ENCODE assay signal across 8 cellular contexts in genomic region chr1:8848663-8849386, GRCh38. TPM values are rescaled to one million over a fixed set of nuclear protein-coding genes. Genes with fewer than 3 reads are reported as not detected.
DNase-seq lines count a peak whose midpoint lies in the region; ATAC-seq, FAIRE-seq and TF ChIP-seq lines count a peak whose summit lies in the region.

No MANE protein-coding gene starts in this region.

- CTCF ChIA-PET in HepG2 (lab: Yijun Ruan, JAX; ENCODE audit: low intra/inter-chr PET ratio, low total read pairs), result interaction anchor here (0.8 to 1.4 kb wide), 5 partner anchors 17 to 288 kb away, joined by 3 to 9 read pairs (median 4); no protein-coding TSS in a partner anchor

- 0 out of 4 replicates have a peak, but pooled peaks of 1 of the 2 experiments have one; percentile 16 for TF ChIP-seq POLR2A in HepG2 (IDR thresholded peaks at IDR 0.05; ENCODE audit: insufficient read depth in 1 of 2, low read depth in 2 of 2, low read length in 2 of 2)

- H3K27ac ChIP-seq in HepG2 (ENCODE audit: extremely low read length, insufficient read depth, low read length), result peak overlapping the region; percentile 39

- H3K4me1 ChIP-seq in HepG2 (ENCODE audit: insufficient read depth, low read length), result peaks cover 67% of the 10 kb centered on the region

- ATAC-seq in HG02798 (IDR thresholded peaks at IDR 0.05; ENCODE audit: poor library complexity, unreplicated experiment), result peak; percentile 74
- ATAC-seq in HepG2, result peak; percentile 91
- no peak for ATAC-seq in GM18519 (IDR thresholded peaks at IDR 0.05; ENCODE audit: low FRiP score, unreplicated experiment)

- H3K4me2 ChIP-seq in HepG2 (ENCODE audit: low read depth, low read length), result peak overlapping the region; percentile 86

- H3K4me3 ChIP-seq in choroid plexus epithelial cell (ENCODE audit: low read depth, low read length) (no peak overlapping the region), HepG2 (replicated peaks in 1 of 3; ENCODE audit: insufficient read depth in 1 of 3, low read depth in 2 of 3, low read length in 3 of 3) (peak overlapping the region; percentile 6 to 58 (median 31); a peak in 5 of 6 replicates)

- TF ChIP-seq CTCF in choroid plexus epithelial cell (conservative IDR thresholded peaks at IDR 0.05; ENCODE audit: low read depth, low read length) (peak; percentile 90), HepG2 (CRISPR knock-in tag; IDR thresholded peaks at IDR 0.05) (peak; percentile 94)

- no peaks in the 10 kb centered on the region for H3K36me3 ChIP-seq in HepG2 (replicated peaks in 1 of 2; ENCODE audit: control insufficient read depth in 1 of 2, insufficient read depth in 2 of 2, low read length in 2 of 2)

- no peaks in the 10 kb centered on the region for H3K79me2 ChIP-seq in HepG2 (ENCODE audit: insufficient read depth, low read length)

- DNase-seq in COR-L47 (lab: John Stamatoyannopoulos, UW) (peak; percentile 91), NCI-H446 treated with DMSO at 0.1 percent for 48 hours (lab: John Stamatoyannopoulos, UW) (peak; percentile 95), choroid plexus epithelial cell (ENCODE audit: low read depth) (peak; percentile 95), HepG2 (ENCODE audit: low spot score) (peak; percentile 88)
- peak; percentile 68 to 70 for DNase-seq in activated CD4-positive, alpha-beta T cell treated with anti-CD3 and anti-CD28 coated beads for 4 hours
- DNase-seq in stimulated activated CD4-positive, alpha-beta T cell treated with anti-CD3 and anti-CD28 coated beads, Interleukin-2, amount 100 ng/mL, for 4 hours (ENCODE audit: low read depth), result peak; percentile 64

- POLR2A ChIA-PET in HepG2 (lab: Yijun Ruan, JAX), result interaction anchor here (0.6 to 1.9 kb wide), 16 partner anchors 9 to 285 kb away, joined by 3 to 19 read pairs (median 4); partner anchors contain the start of gene RERE

- BruUV-seq in HepG2 (replicated peaks; lab: Mats Ljungman, UMichigan), result no TSS peak

- H3K9me3 ChIP-seq in HepG2 (ENCODE audit: low read length), result no peaks in the 10 kb centered on the region

- no peak overlapping the region for H2AFZ ChIP-seq in HepG2 (ENCODE audit: low read length)

- H4K20me1 ChIP-seq in HepG2 (ENCODE audit: insufficient read depth, low read length), result no peaks in the 10 kb centered on the region

- intact Hi-C loops in HepG2 (cut with micrococcal nuclease; ENCODE audit: unreplicated experiment), result loop anchor here (5.0 kb wide), 1 partner anchor 287 kb away; no protein-coding TSS in a partner anchor

- TF ChIP-seq RAD21 in HepG2 (CRISPR knock-in tag; IDR thresholded peaks at IDR 0.05), result peak; percentile 98

- WGBS in HepG2 (ENCODE audit: low lambda C conversion rate), result 19% methylated on average over 16 of the region's 19 CpGs

- H3K9ac ChIP-seq in HepG2 (ENCODE audit: insufficient read depth, low read depth, low read length), result no peak overlapping the region

- TF ChIP-seq EP300 in HepG2 (IDR thresholded peaks at IDR 0.05; ENCODE audit: low read depth in 2 of 2, low read length in 2 of 2), result 0 out of 4 replicates have a peak, but pooled peaks of 1 of the 2 experiments have one; percentile 6
- TF ChIP-seq EP300 in HepG2 (CRISPR knock-in tag; IDR thresholded peaks at IDR 0.05; ENCODE audit: borderline replicate concordance), result peak; percentile 47; the same call in 1 of the 2 replicates

- FAIRE-seq in HepG2 (lab: Jason Lieb, UNC), result peak; percentile 72

- in situ Hi-C loops in HepG2 (cut with HindIII; ENCODE audit: extremely low pct_ligation_motif_present, low pct_unique_long_range_greater_than_20kb), result loop anchor here (25.0 kb wide), 1 partner anchor 287 kb away; no protein-coding TSS in a partner anchor

- H3K27me3 ChIP-seq in HepG2 (ENCODE audit: control insufficient read depth in 1 of 2, insufficient read depth in 2 of 2, low read length in 2 of 2), result no peaks in the 10 kb centered on the region

TF ChIP-seq in HepG2, 621 proteins besides CTCF, POLR2A, EP300 and RAD21 (continues in another document):
- TF ChIP-seq ZNF160 (CRISPR knock-in tag; IDR thresholded peaks at IDR 0.05), result no peak
- peak; percentile 80; the same call in 1 of the 2 replicates for TF ChIP-seq ZNF768 (CRISPR knock-in tag; IDR thresholded peaks at IDR 0.05)
- TF ChIP-seq ZNF766 (CRISPR knock-in tag; IDR thresholded peaks at IDR 0.05; ENCODE audit: borderline replicate concordance), result no peak
- no peak for TF ChIP-seq ZNF33A (CRISPR knock-in tag; IDR thresholded peaks at IDR 0.05; ENCODE audit: borderline replicate concordance)
- peak; percentile 86 for TF ChIP-seq ZNF687 (CRISPR knock-in tag; IDR thresholded peaks at IDR 0.05)
- no peak for TF ChIP-seq SRF (IDR thresholded peaks at IDR 0.05; ENCODE audit: low read depth, low read length)

RNA-seq across cellular contexts. Expression of gene ENO1, which starts 29.7 kb away (rescaled TPM):
- 1,559 and 2,216 TPM in 2 replicates for total RNA-seq in HepG2 (2016; rRNA removed; fragmentation: Illumina TruSeq; extraction: Trizol)
- total RNA-seq in HepG2 (2016; cell fraction: cytosol; rRNA removed; fragmentation: Illumina TruSeq; extraction: Trizol; ENCODE audit: low read depth), result 233 and 251 TPM in 2 replicates
- 1,559 and 2,270 TPM in 2 replicates for total RNA-seq in HepG2 (2016; cell fraction: insoluble cytoplasmic fraction; rRNA removed; fragmentation: Illumina TruSeq; extraction: Trizol)
- total RNA-seq in HepG2 (2016; cell fraction: membrane; rRNA removed; fragmentation: Illumina TruSeq; extraction: Trizol), result 352 and 366 TPM in 2 replicates
- total RNA-seq in HepG2 (2016; cell fraction: nucleus; rRNA removed; fragmentation: Illumina TruSeq; extraction: Trizol), result 647 and 688 TPM in 2 replicates
- polyA plus RNA-seq in HepG2 (2011; rRNA removed), result 2,835 and 3,103 TPM in 2 replicates
- 2,814 and 3,536 TPM in 2 replicates for polyA plus RNA-seq in HepG2 (2011; cell fraction: cytosol; rRNA removed)
- 1,312 and 1,364 TPM in 2 replicates for polyA plus RNA-seq in HepG2 (2011; cell fraction: nucleus; rRNA removed)
- polyA plus RNA-seq in HepG2 (2012), result 2,599 and 3,087 TPM in 2 replicates
- polyA plus RNA-seq in HepG2 (2016; cell fraction: cytosol; fragmentation: Illumina TruSeq; extraction: Trizol; ENCODE audit: low read depth), result 244 and 257 TPM in 2 replicates
- polyA plus RNA-seq in HepG2 (2016; cell fraction: insoluble cytoplasmic fraction; fragmentation: Illumina TruSeq; extraction: Trizol; ENCODE audit: low read depth), result 2,184 and 2,214 TPM in 2 replicates
- polyA plus RNA-seq in HepG2 (2016; cell fraction: membrane; fragmentation: Illumina TruSeq; extraction: Trizol; ENCODE audit: low read depth), result 258 and 284 TPM in 2 replicates
- 796 and 841 TPM in 2 replicates for polyA plus RNA-seq in HepG2 (2016; cell fraction: nucleus; fragmentation: Illumina TruSeq; extraction: Trizol; ENCODE audit: insufficient read depth, low read depth)
- polyA minus RNA-seq in HepG2 (2011; rRNA and poly(A)+ RNA removed; ENCODE audit: low replicate concordance), result 4,265 and 4,548 TPM in 2 replicates
- polyA minus RNA-seq in HepG2 (2011; cell fraction: cytosol; rRNA and poly(A)+ RNA removed), result 2,231 and 2,479 TPM in 2 replicates
- polyA minus RNA-seq in HepG2 (2011; cell fraction: nucleus; rRNA and poly(A)+ RNA removed), result 525 and 715 TPM in 2 replicates

RNA-seq across cellular contexts. Expression of gene RERE, which starts 31.4 kb away (rescaled TPM):
- total RNA-seq in HepG2 (2016; rRNA removed; fragmentation: Illumina TruSeq; extraction: Trizol), result 18.6 and 21.9 TPM in 2 replicates
- total RNA-seq in HepG2 (2016; cell fraction: cytosol; rRNA removed; fragmentation: Illumina TruSeq; extraction: Trizol; ENCODE audit: low read depth), result 254 and 312 TPM in 2 replicates
- total RNA-seq in HepG2 (2016; cell fraction: insoluble cytoplasmic fraction; rRNA removed; fragmentation: Illumina TruSeq; extraction: Trizol), result 13.9 and 17.5 TPM in 2 replicates
- total RNA-seq in HepG2 (2016; cell fraction: membrane; rRNA removed; fragmentation: Illumina TruSeq; extraction: Trizol), result 58.9 and 60.2 TPM in 2 replicates
- 39.1 and 43.0 TPM in 2 replicates for total RNA-seq in HepG2 (2016; cell fraction: nucleus; rRNA removed; fragmentation: Illumina TruSeq; extraction: Trizol)
- 15.9 and 18.3 TPM in 2 replicates for polyA plus RNA-seq in HepG2 (2011; rRNA removed)
- 7.2 and 7.4 TPM in 2 replicates for polyA plus RNA-seq in HepG2 (2011; cell fraction: cytosol; rRNA removed)
- 66.9 and 79.6 TPM in 2 replicates for polyA plus RNA-seq in HepG2 (2011; cell fraction: nucleus; rRNA removed)
- polyA plus RNA-seq in HepG2 (2012), result 42.4 and 45.9 TPM in 2 replicates
- polyA plus RNA-seq in HepG2 (2016; cell fraction: cytosol; fragmentation: Illumina TruSeq; extraction: Trizol; ENCODE audit: low read depth), result 1.7 and 2.2 TPM in 2 replicates
- polyA plus RNA-seq in HepG2 (2016; cell fraction: insoluble cytoplasmic fraction; fragmentation: Illumina TruSeq; extraction: Trizol; ENCODE audit: low read depth), result 11.9 and 19.5 TPM in 2 replicates
- polyA plus RNA-seq in HepG2 (2016; cell fraction: membrane; fragmentation: Illumina TruSeq; extraction: Trizol; ENCODE audit: low read depth), result 5.0 and 7.3 TPM in 2 replicates
- polyA plus RNA-seq in HepG2 (2016; cell fraction: nucleus; fragmentation: Illumina TruSeq; extraction: Trizol; ENCODE audit: insufficient read depth, low read depth), result 58.3 and 59.3 TPM in 2 replicates
- polyA minus RNA-seq in HepG2 (2011; rRNA and poly(A)+ RNA removed; ENCODE audit: low replicate concordance), result 39.2 and 98.5 TPM in 2 replicates
- 79.8 and 99.4 TPM in 2 replicates for polyA minus RNA-seq in HepG2 (2011; cell fraction: cytosol; rRNA and poly(A)+ RNA removed)
- polyA minus RNA-seq in HepG2 (2011; cell fraction: nucleus; rRNA and poly(A)+ RNA removed), result 178 and 188 TPM in 2 replicates
